ENCODE assay signal across 1 cellular context in the genomic region with DNA sequence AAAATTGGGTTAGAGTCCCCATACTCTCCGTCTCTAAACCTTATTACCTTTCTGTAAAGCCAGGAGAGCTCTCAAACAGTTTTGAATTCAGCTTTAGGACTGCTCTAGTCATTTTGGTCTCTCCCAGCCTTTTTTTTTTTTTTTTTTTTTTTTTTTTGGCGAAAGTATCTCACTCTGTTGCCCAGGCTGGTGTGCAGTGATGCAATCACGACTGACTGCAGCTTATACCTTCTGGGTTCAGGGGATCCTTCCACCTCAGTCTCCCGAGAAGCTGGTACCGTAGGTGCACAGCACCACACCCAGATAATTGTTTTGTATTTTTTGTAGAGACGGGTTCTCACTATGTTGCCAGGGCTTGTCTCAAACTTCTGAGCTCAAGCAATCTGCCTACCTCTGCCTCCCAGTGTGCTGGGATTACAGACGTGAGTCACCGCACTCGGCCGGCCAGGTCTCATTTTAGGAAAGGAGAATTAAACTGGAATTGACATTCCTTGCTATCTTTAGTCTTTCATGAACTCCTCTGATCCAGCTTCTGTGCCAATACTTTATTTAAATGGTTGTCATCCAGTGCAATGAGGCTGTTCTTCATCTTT.
TF ChIP-seq lines count a peak whose summit lies in the region.

No MANE protein-coding gene starts in this region.

TF ChIP-seq in SK-N-SH, 30 proteins besides CTCF, POLR2A, EP300 and RAD21:
- TF ChIP-seq ZBTB33 (IDR thresholded peaks at IDR 0.05; ENCODE audit: borderline replicate concordance, low read depth): no peak
- no peak for TF ChIP-seq NRF1 (IDR thresholded peaks at IDR 0.05; ENCODE audit: low read depth, low read length)
- TF ChIP-seq EZH2phosphoT487 (IDR thresholded peaks at IDR 0.05; ENCODE audit: borderline replicate concordance, low read depth): no peak
- TF ChIP-seq TCF12 (IDR thresholded peaks at IDR 0.05): peak; percentile 83
- peak; percentile 87 for TF ChIP-seq MEF2A (IDR thresholded peaks at IDR 0.05; ENCODE audit: borderline replicate concordance, low read depth)
- TF ChIP-seq USF1 (IDR thresholded peaks at IDR 0.05; ENCODE audit: borderline replicate concordance, low read depth): no peak
- peak; percentile 97 for TF ChIP-seq PBX3 (IDR thresholded peaks at IDR 0.05)
- no peak for TF ChIP-seq USF2 (IDR thresholded peaks at IDR 0.05; ENCODE audit: borderline replicate concordance, low read depth, low read length)
- no peak for TF ChIP-seq RFX5 (IDR thresholded peaks at IDR 0.05; ENCODE audit: low read length)
- TF ChIP-seq GABPA (IDR thresholded peaks at IDR 0.05; ENCODE audit: low read depth): no peak
- no peak for TF ChIP-seq SMC3 (IDR thresholded peaks at IDR 0.05; ENCODE audit: low read depth, low read length)
- peak; percentile 71; the same call in 1 of the 2 replicates for TF ChIP-seq NFIC (IDR thresholded peaks at IDR 0.05; ENCODE audit: borderline replicate concordance)
- no peak for TF ChIP-seq FOXJ3 (CRISPR knock-in tag; IDR thresholded peaks at IDR 0.05)
- peak; percentile 69 for TF ChIP-seq POLR2AphosphoS5 (IDR thresholded peaks at IDR 0.05; ENCODE audit: low read depth, low read length)
- peak; percentile 75; the same call in 1 of the 2 replicates for TF ChIP-seq TEAD4 (IDR thresholded peaks at IDR 0.05; ENCODE audit: borderline replicate concordance, insufficient read depth)
- peak; percentile 45; the same call in 1 of the 2 replicates for TF ChIP-seq RXRA (IDR thresholded peaks at IDR 0.05; ENCODE audit: borderline replicate concordance, low read depth)
- peak; percentile 84; the same call in 1 of the 2 replicates for TF ChIP-seq FOSL2 (IDR thresholded peaks at IDR 0.05; ENCODE audit: borderline replicate concordance, low read depth)
- no peak for TF ChIP-seq ELF1 (IDR thresholded peaks at IDR 0.05)
- no peak for TF ChIP-seq RCOR1 (IDR thresholded peaks at IDR 0.05; ENCODE audit: low read length)
- TF ChIP-seq REST (IDR thresholded peaks at IDR 0.05; ENCODE audit: low read depth, low read length): 0 out of 2 replicates have a peak, but pooled peaks have one; percentile 26
- TF ChIP-seq JUND (IDR thresholded peaks at IDR 0.05): peak; percentile 89
- TF ChIP-seq FOXM1 (IDR thresholded peaks at IDR 0.05; ENCODE audit: low read depth): peak; percentile 41; the same call in 1 of the 2 replicates
- TF ChIP-seq SIN3A (IDR thresholded peaks at IDR 0.05; ENCODE audit: borderline replicate concordance, low read depth, low read length): 0 out of 2 replicates have a peak, but pooled peaks have one; percentile 55
TF ChIP-seq in SK-N-SH: peak in this region for 12.
